In genomic region chr7:3091631-3092030, GRCh38 we compare ENCODE assay signal across 17 cellular contexts. TPM values are rescaled to one million over a fixed set of nuclear protein-coding genes. Genes with fewer than 3 reads are reported as not detected.
DNase-seq lines count a peak whose midpoint lies in the region; ATAC-seq, FAIRE-seq and TF ChIP-seq lines count a peak whose summit lies in the region.
"Had no signal": no experiment of that assay in that cellular context is flagged by ENCODE, and none has a peak within 500 bp of the region (broad histone marks: within the 10 kb centered on the region; RNA-seq: fewer than 3 reads in every experiment).

No MANE protein-coding gene starts in this region.

- peak overlapping the region; percentile 58 for H3K4me3 Mint-ChIP-seq in activated naive CD4-positive, alpha-beta T cell treated with anti-CD3 and anti-CD28 coated beads, Interleukin-2, amount 10 ng/mL, durations not matched to agents 7 days and 5 days
- H3K4me3 Mint-ChIP-seq in activated CD8-positive, alpha-beta T cell treated with anti-CD3 and anti-CD28 coated beads, Interleukin-2, amount 10 ng/mL, durations not matched to agents 7 days and 5 days: peak overlapping the region; percentile 32
- peak overlapping the region; percentile 53 to 94 (median 75) for H3K4me3 Mint-ChIP-seq in naive thymus-derived CD4-positive, alpha-beta T cell
- H3K4me3 Mint-ChIP-seq: WTC11 had no signal

- peak; percentile 84 for FAIRE-seq in urothelium cell line (lab: Jason Lieb, UNC)
- FAIRE-seq: G401.6 had no signal

- H3K36me3 ChIP-seq in naive thymus-derived CD4-positive, alpha-beta T cell (ENCODE audit: control insufficient read depth in 2 of 3, insufficient read depth in 3 of 3, low read length in 3 of 3): no peaks in the 10 kb centered on the region
- H3K36me3 ChIP-seq in psoas muscle (ENCODE audit: insufficient read depth in 1 of 2, low read depth in 1 of 2): no peaks in the 10 kb centered on the region
- H3K36me3 ChIP-seq: adrenal gland, right lobe of liver had no signal

- ATAC-seq in activated CD8-positive, alpha-beta T cell treated with anti-CD3 and anti-CD28 coated beads, Interleukin-2, amount 10 ng/mL, durations not matched to agents 7 days and 5 days: no peak
- no peak for ATAC-seq in naive thymus-derived CD4-positive, alpha-beta T cell
- ATAC-seq in HG02973 (IDR thresholded peaks at IDR 0.05; ENCODE audit: unreplicated experiment) (no peak), psoas muscle (no peak)
- ATAC-seq: left colon, WTC11 had no signal

- no peaks in the 10 kb centered on the region for H3K9me3 Mint-ChIP-seq in activated naive CD4-positive, alpha-beta T cell treated with anti-CD3 and anti-CD28 coated beads, Interleukin-2, amount 10 ng/mL, durations not matched to agents 7 days and 5 days
- no peaks in the 10 kb centered on the region for H3K9me3 Mint-ChIP-seq in activated CD8-positive, alpha-beta T cell treated with anti-CD3 and anti-CD28 coated beads, Interleukin-2, amount 10 ng/mL, durations not matched to agents 7 days and 5 days (ENCODE audit: insufficient read depth)
- peaks cover 0 to 1% (median 0%) of the 10 kb centered on the region in 11 donors for H3K9me3 Mint-ChIP-seq in naive thymus-derived CD4-positive, alpha-beta T cell

- CTCF ChIA-PET in activated naive CD4-positive, alpha-beta T cell treated with anti-CD3 and anti-CD28 coated beads, Interleukin-2, amount 10 ng/mL, durations not matched to agents 7 days and 5 days (lab: Charles Lee): interaction anchor here (0.7 to 6.8 kb wide), 9 partner anchors 9 to 62 kb away, joined by 3 to 68 read pairs (median 6); no protein-coding TSS in a partner anchor
- CTCF ChIA-PET in activated CD8-positive, alpha-beta T cell treated with anti-CD3 and anti-CD28 coated beads, Interleukin-2, amount 10 ng/mL, durations not matched to agents 7 days and 5 days (lab: Charles Lee): interaction anchor here (1.0 to 7.6 kb wide), 11 partner anchors 9 to 63 kb away, joined by 3 to 169 read pairs (median 22); no protein-coding TSS in a partner anchor
- CTCF ChIA-PET in naive thymus-derived CD4-positive, alpha-beta T cell (lab: Charles Lee): interaction anchor here (0.6 to 3.0 kb wide), 8 partner anchors 17 to 549 kb away, joined by 3 to 13 read pairs (median 4); no protein-coding TSS in a partner anchor

- WGBS in psoas muscle, 3 donors: 68 to 74% (median 72%) methylated on average over 8 of the region's 8 CpGs

- peak overlapping the region; percentile 81 for H3K27ac ChIP-seq in naive thymus-derived CD4-positive, alpha-beta T cell (ENCODE audit: low read depth, low read length)
- H3K27ac ChIP-seq in psoas muscle: no peak overlapping the region
- H3K27ac ChIP-seq: adrenal gland, right lobe of liver had no signal

- POLR2A ChIA-PET in activated CD8-positive, alpha-beta T cell treated with anti-CD3 and anti-CD28 coated beads, Interleukin-2, amount 10 ng/mL, durations not matched to agents 7 days and 5 days (lab: Charles Lee): interaction anchor here (0.6 to 2.1 kb wide), 4 partner anchors 26 to 33 kb away, joined by 3 to 11 read pairs (median 4); no protein-coding TSS in a partner anchor
- POLR2A ChIA-PET in naive thymus-derived CD4-positive, alpha-beta T cell (lab: Charles Lee): interaction anchor here (1.8 to 5.6 kb wide), 6 partner anchors 10 to 28 kb away, joined by 9 to 59 read pairs (median 26); no protein-coding TSS in a partner anchor

- no peaks in the 10 kb centered on the region for H3K9me3 ChIP-seq in naive thymus-derived CD4-positive, alpha-beta T cell (ENCODE audit: control insufficient read depth in 2 of 3, low read length in 3 of 3)
- no peaks in the 10 kb centered on the region for H3K9me3 ChIP-seq in psoas muscle
- H3K9me3 ChIP-seq: adrenal gland, right lobe of liver had no signal

- no peak for DNase-seq in activated naive CD4-positive, alpha-beta T cell treated with anti-CD3 and anti-CD28 coated beads, Interleukin-2, amount 10 ng/mL, durations not matched to agents 7 days and 5 days
- DNase-seq in activated naive CD4-positive, alpha-beta T cell (lab: John Stamatoyannopoulos, UW): no peak
- DNase-seq in activated CD8-positive, alpha-beta T cell treated with anti-CD3 and anti-CD28 coated beads, Interleukin-2, amount 10 ng/mL, durations not matched to agents 7 days and 5 days: no peak
- peak in 1 of 9 donors; percentile 11 for DNase-seq in naive thymus-derived CD4-positive, alpha-beta T cell
- DNase-seq in urothelium cell line (ENCODE audit: low spot score) (no peak), iPS-NIHi7 (ENCODE audit: extremely low spot score) (no peak), psoas muscle (no peak)
- DNase-seq: activated CD8-positive, alpha-beta memory T cell treated with anti-CD3 and anti-CD28 coated beads, Interleukin-2, amount 50 U/mL, for 48 hours; adrenal gland; left colon; NCI-H526 treated with DMSO at 0.1 percent for 48 hours; right lobe of liver; SHP77 had no signal

- peaks cover 68% of the 10 kb centered on the region for H3K4me1 Mint-ChIP-seq in activated naive CD4-positive, alpha-beta T cell treated with anti-CD3 and anti-CD28 coated beads, Interleukin-2, amount 10 ng/mL, durations not matched to agents 7 days and 5 days
- peaks cover 73% of the 10 kb centered on the region for H3K4me1 Mint-ChIP-seq in activated CD8-positive, alpha-beta T cell treated with anti-CD3 and anti-CD28 coated beads, Interleukin-2, amount 10 ng/mL, durations not matched to agents 7 days and 5 days (ENCODE audit: low read depth)
- H3K4me1 Mint-ChIP-seq in naive thymus-derived CD4-positive, alpha-beta T cell: peaks cover 35 to 81% (median 65%) of the 10 kb centered on the region in 7 donors

- intact Hi-C loops in naive thymus-derived CD4-positive, alpha-beta T cell (cut with micrococcal nuclease): loop anchor here (1.0 to 2.0 kb wide), 7 partner anchors 11 to 64 kb away; partner anchors contain the start of gene CARD11 (in 2 of the 2)
- intact Hi-C loops in psoas muscle (cut with DNase I): no loop called here

- TF ChIP-seq CTCF in psoas muscle (IDR thresholded peaks at IDR 0.05): no peak

- peak overlapping the region; percentile 97 for H3K27ac Mint-ChIP-seq in activated naive CD4-positive, alpha-beta T cell treated with anti-CD3 and anti-CD28 coated beads, Interleukin-2, amount 10 ng/mL, durations not matched to agents 7 days and 5 days
- peak overlapping the region; percentile 98 for H3K27ac Mint-ChIP-seq in activated CD8-positive, alpha-beta T cell treated with anti-CD3 and anti-CD28 coated beads, Interleukin-2, amount 10 ng/mL, durations not matched to agents 7 days and 5 days
- peak overlapping the region; percentile 93 to 100 (median 99) for H3K27ac Mint-ChIP-seq in naive thymus-derived CD4-positive, alpha-beta T cell
- H3K27ac Mint-ChIP-seq: WTC11 had no signal

- peaks cover 2% of the 10 kb centered on the region for H3K36me3 Mint-ChIP-seq in activated naive CD4-positive, alpha-beta T cell treated with anti-CD3 and anti-CD28 coated beads, Interleukin-2, amount 10 ng/mL, durations not matched to agents 7 days and 5 days
- peaks cover 10% of the 10 kb centered on the region for H3K36me3 Mint-ChIP-seq in activated CD8-positive, alpha-beta T cell treated with anti-CD3 and anti-CD28 coated beads, Interleukin-2, amount 10 ng/mL, durations not matched to agents 7 days and 5 days (ENCODE audit: low read depth)
- peaks cover 0 to 6% (median 0%) of the 10 kb centered on the region in 5 donors for H3K36me3 Mint-ChIP-seq in naive thymus-derived CD4-positive, alpha-beta T cell
- H3K36me3 Mint-ChIP-seq: WTC11 had no signal

- H3K27me3 Mint-ChIP-seq in activated naive CD4-positive, alpha-beta T cell treated with anti-CD3 and anti-CD28 coated beads, Interleukin-2, amount 10 ng/mL, durations not matched to agents 7 days and 5 days: peaks cover 11% of the 10 kb centered on the region
- no peaks in the 10 kb centered on the region for H3K27me3 Mint-ChIP-seq in activated CD8-positive, alpha-beta T cell treated with anti-CD3 and anti-CD28 coated beads, Interleukin-2, amount 10 ng/mL, durations not matched to agents 7 days and 5 days (ENCODE audit: low read depth)
- H3K27me3 Mint-ChIP-seq in naive thymus-derived CD4-positive, alpha-beta T cell: peaks cover 0 to 2% (median 0%) of the 10 kb centered on the region in 5 donors

- H3K4me1 ChIP-seq in naive thymus-derived CD4-positive, alpha-beta T cell (ENCODE audit: control insufficient read depth in 2 of 2, insufficient read depth in 2 of 2, low read length in 2 of 2): peaks cover 68 to 73% of the 10 kb centered on the region in 2 donors
- H3K4me1 ChIP-seq in psoas muscle: no peaks in the 10 kb centered on the region
- H3K4me1 ChIP-seq: adrenal gland, right lobe of liver had no signal

- no peaks in the 10 kb centered on the region for H3K27me3 ChIP-seq in naive thymus-derived CD4-positive, alpha-beta T cell (ENCODE audit: control insufficient read depth in 2 of 2, insufficient read depth in 2 of 2, low read length in 2 of 2)
- H3K27me3 ChIP-seq in psoas muscle (ENCODE audit: insufficient read depth in 3 of 3, low read length in 2 of 3): peaks cover 0 to 2% (median 0%) of the 10 kb centered on the region in 3 donors
- H3K27me3 ChIP-seq: adrenal gland, right lobe of liver had no signal

- H3K4me3 ChIP-seq in naive thymus-derived CD4-positive, alpha-beta T cell (ENCODE audit: low read length): peak overlapping the region; percentile 4
- no peak overlapping the region for H3K4me3 ChIP-seq in psoas muscle
- H3K4me3 ChIP-seq: adrenal gland, right lobe of liver had no signal

RNA-seq across cellular contexts. Expression of gene CARD11, which starts 48.0 kb away (rescaled TPM):
- total RNA-seq in activated CD8-positive, alpha-beta T cell treated with anti-CD3 and anti-CD28 coated beads, Interleukin-2, amount 10 ng/mL, durations not matched to agents 7 days and 5 days: 100 to 1,000 TPM; 178 TPM
- total RNA-seq in naive thymus-derived CD4-positive, alpha-beta T cell: 100 to 1,000 TPM; 112 to 136 (median 118) TPM
- 10 to 100 TPM; 13.3 to 44.5 TPM for polyA plus RNA-seq in naive thymus-derived CD4-positive, alpha-beta T cell
- total RNA-seq in psoas muscle: under 1 TPM; 0.39 to 0.84 (median 0.49) TPM
- under 1 TPM; 0.08 to 0.17 (median 0.08) TPM for polyA plus RNA-seq in psoas muscle
- total RNA-seq: LHCN-M2 had no signal

Comparison
In these comparisons a context has a peak if more than half of its experiments do, and no peak if none do; other contexts are left out.
1. RNA of gene CARD11, which starts 48.0 kb away (total RNA-seq): 178 TPM in activated CD8-positive, alpha-beta T cell treated with anti-CD3 and anti-CD28 coated beads, Interleukin-2, amount 10 ng/mL, durations not matched to agents 7 days and 5 days and 112 to 136 TPM in naive thymus-derived CD4-positive, alpha-beta T cell; 0.39 to 0.84 TPM in psoas muscle; every median in the first group is over 10 times any median in the second.
2. intact Hi-C loops: an anchor here in naive thymus-derived CD4-positive, alpha-beta T cell (1.0 to 2.0 kb wide); none called in psoas muscle.
3. Peak in every context shown above with its lines, with median percentiles within 50 percentile points of each other: H3K27ac Mint-ChIP-seq and H3K4me3 Mint-ChIP-seq.